Comparison of ENCODE assay signal across 1 cellular context in genomic region chr9:87875839-87876545, GRCh38.
TF ChIP-seq lines count a peak whose summit lies in the region.

No MANE protein-coding gene starts in this region.

TF ChIP-seq in GM23338, 12 proteins besides CTCF, POLR2A, EP300 and RAD21 (continued from another document):
- TF ChIP-seq ZNF462 (CRISPR knock-in tag; IDR thresholded peaks at IDR 0.05) (no peak), STAT1 (IDR thresholded peaks at IDR 0.05; ENCODE audit: unreplicated experiment) (no peak), POLR2AphosphoS5 (IDR thresholded peaks at IDR 0.05; ENCODE audit: low read depth) (no peak), ETS1 (IDR thresholded peaks at IDR 0.05) (no peak), EZH2 (IDR thresholded peaks at IDR 0.05; ENCODE audit: low read depth, unreplicated experiment) (no peak), ZNF331 (CRISPR knock-in tag; IDR thresholded peaks at IDR 0.05; ENCODE audit: low read depth) (no peak), JUNB (IDR thresholded peaks at IDR 0.05; ENCODE audit: unreplicated experiment) (no peak), EZH2phosphoT487 (IDR thresholded peaks at IDR 0.05; ENCODE audit: unreplicated experiment) (no peak), REST (IDR thresholded peaks at IDR 0.05; ENCODE audit: unreplicated experiment) (no peak)
